8 cellular contexts compared by ENCODE assay signal in genomic region chr14:50000215-50001145, GRCh38.
A peak's percentile ranks its signal among the peaks of the same experiment; 100 is the strongest.
DNase-seq lines count a peak whose midpoint lies in the region; ATAC-seq and TF ChIP-seq lines count a peak whose summit lies in the region.

No MANE protein-coding gene starts in this region.

- H3K27me3 Mint-ChIP-seq in endodermal cell (ENCODE audit: insufficient read depth) (peaks cover 34% of the 10 kb centered on the region), naive B cell (no peaks in the 10 kb centered on the region)

- DNase-seq in NCI-H2227 treated with DMSO at 0.1 percent for 48 hours (lab: John Stamatoyannopoulos, UW) (peak; percentile 28), endodermal cell (peak; percentile 91), naive B cell (peak; percentile 32), SHP77 treated with DMSO at 0.1 percent for 48 hours (lab: John Stamatoyannopoulos, UW) (no peak), GOT3 (lab: John Stamatoyannopoulos, UW) (no peak)
- DNase-seq in activated CD8-positive, alpha-beta memory T cell treated with anti-CD3 and anti-CD28 coated beads for 4 hours (ENCODE audit: low read depth in 2 of 2), result peak; percentile 62 to 75
- DNase-seq in stimulated activated naive CD8-positive, alpha-beta T cell treated with anti-CD3 and anti-CD28 coated beads, Interleukin-15, Interleukin-2, amounts not matched to agents 100 U/mL and 50 U/mL, for 24 hours, result peak; percentile 81

- H3K9me3 Mint-ChIP-seq in endodermal cell, result no peaks in the 10 kb centered on the region
- H3K9me3 Mint-ChIP-seq in naive B cell, result no peaks in the 10 kb centered on the region

- peaks cover 30% of the 10 kb centered on the region for H3K27me3 ChIP-seq in endodermal cell (ENCODE audit: control insufficient read depth, insufficient read depth, low read length, poor library complexity, severe bottlenecking)

- peak overlapping the region; percentile 6 for H3K27ac ChIP-seq in endodermal cell (ENCODE audit: low read depth, low read length)

- H3K4me1 ChIP-seq in endodermal cell (ENCODE audit: control insufficient read depth, insufficient read depth, low read length), result peaks cover 21% of the 10 kb centered on the region

- no peaks in the 10 kb centered on the region for H3K36me3 ChIP-seq in endodermal cell (ENCODE audit: control insufficient read depth, insufficient read depth, low read length)

- ATAC-seq in naive B cell (ENCODE audit: low read depth in 2 of 2), result no peak
- peak; percentile 29 for ATAC-seq in stimulated activated naive CD8-positive, alpha-beta T cell treated with anti-CD3 and anti-CD28 coated beads, Interleukin-15, Interleukin-2, amounts not matched to agents 100 U/mL and 50 U/mL, for 24 hours

- TF ChIP-seq POLR2A in GM15510 (IDR thresholded peaks at IDR 0.05; ENCODE audit: borderline replicate concordance, extremely low read depth, insufficient read length), result peak; percentile 65

- peak overlapping the region; percentile 42 for H3K4me3 Mint-ChIP-seq in endodermal cell
- H3K4me3 Mint-ChIP-seq in naive B cell, result peak overlapping the region; percentile 61 to 96 (median 85)

- H3K9ac ChIP-seq in endodermal cell (ENCODE audit: extremely low read depth, low read length, poor library complexity, severe bottlenecking), result no peak overlapping the region

- H3K9me3 ChIP-seq in endodermal cell (ENCODE audit: control insufficient read depth, low read length), result no peaks in the 10 kb centered on the region

- H3K27ac Mint-ChIP-seq in endodermal cell (peak overlapping the region; percentile 81), naive B cell (peak overlapping the region; percentile 88 to 100 (median 96))

- no peak for TF ChIP-seq CTCF in endodermal cell (conservative IDR thresholded peaks at IDR 0.05)

- WGBS in endodermal cell (ENCODE audit: insufficient coverage in 1 of 2, insufficient read length in 1 of 2), 2 experiments, result 26 to 29% methylated on average over 13 to 17 of the region's 17 CpGs

- H3K4me3 ChIP-seq in endodermal cell (ENCODE audit: low read length), result peak overlapping the region; percentile 4

- peaks cover 39% of the 10 kb centered on the region for H3K4me1 Mint-ChIP-seq in endodermal cell
- H3K4me1 Mint-ChIP-seq in naive B cell, result peaks cover 56 to 64% (median 62%) of the 10 kb centered on the region in 3 donors

- H3K36me3 Mint-ChIP-seq in endodermal cell (ENCODE audit: low read depth) (no peaks in the 10 kb centered on the region), naive B cell (no peaks in the 10 kb centered on the region)

Comparison
In these comparisons a context has a peak if more than half of its experiments do, and no peak if none do; other contexts are left out.
1. DNase-seq: peak in NCI-H2227 treated with DMSO at 0.1 percent for 48 hours (single experiment), activated CD8-positive, alpha-beta memory T cell treated with anti-CD3 and anti-CD28 coated beads for 4 hours (2 of 2), endodermal cell (single experiment), naive B cell (single experiment) and stimulated activated naive CD8-positive, alpha-beta T cell treated with anti-CD3 and anti-CD28 coated beads, Interleukin-15, Interleukin-2, amounts not matched to agents 100 U/mL and 50 U/mL, for 24 hours (single experiment); none in SHP77 treated with DMSO at 0.1 percent for 48 hours (single experiment) and GOT3 (single experiment).